In genomic region chr15:99252326-99252725, GRCh38 we compare ENCODE assay signal across 1 cellular context.
TF ChIP-seq lines count a peak whose summit lies in the region.

No MANE protein-coding gene starts in this region.

TF ChIP-seq in HepG2, 621 proteins besides CTCF, POLR2A, EP300 and RAD21:
- TF ChIP-seq ATF4 (CRISPR knock-in tag; IDR thresholded peaks at IDR 0.05) (no peak), ZBTB38 (CRISPR knock-in tag; IDR thresholded peaks at IDR 0.05) (peak; percentile 39; the same call in 1 of the 2 replicates)
